ENCODE assay signal across 10 cellular contexts in the genomic region with DNA sequence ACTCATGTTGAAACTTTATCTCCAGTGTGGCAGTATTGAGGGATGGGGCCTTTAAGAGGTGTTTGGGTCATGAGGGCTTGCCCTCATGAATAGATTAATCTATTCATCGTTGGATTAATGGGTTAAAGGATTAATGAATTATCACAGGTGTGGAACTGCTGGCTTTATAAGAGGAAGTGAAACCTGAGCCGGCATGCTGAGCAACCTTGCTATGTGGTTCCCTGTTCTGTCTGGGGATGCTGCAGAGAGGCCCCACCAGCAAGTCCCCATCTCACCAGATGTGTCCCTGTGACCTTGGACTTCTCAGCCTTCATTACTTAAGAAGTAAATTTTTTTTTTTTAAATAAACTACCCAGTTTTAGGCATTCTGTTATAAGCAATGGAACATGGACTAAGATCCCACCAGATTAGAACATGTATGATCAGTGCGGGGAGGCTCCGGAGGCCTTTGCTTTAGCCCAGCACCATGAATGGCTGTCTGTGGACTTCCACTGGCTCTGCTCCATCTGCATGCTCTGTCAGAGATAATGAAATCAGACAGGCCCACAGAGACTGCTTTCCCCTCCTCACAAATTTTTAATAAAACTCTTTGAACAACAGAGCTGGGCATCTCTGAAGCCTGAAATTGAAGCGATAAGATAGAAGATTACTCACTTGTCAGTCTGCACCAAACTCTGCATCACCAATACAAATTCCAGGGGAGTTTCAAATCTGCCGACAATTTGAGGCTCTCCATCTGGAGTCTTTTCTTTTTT.
DNase-seq lines count a peak whose midpoint lies in the region; ATAC-seq lines count a peak whose summit lies in the region.
"Had no signal": no experiment of that assay in that cellular context is flagged by ENCODE, and none has a peak within 500 bp of the region (broad histone marks: within the 10 kb centered on the region; RNA-seq: fewer than 3 reads in every experiment).

No MANE protein-coding gene starts in this region.

- intact Hi-C loops in Right ventricle myocardium superior (cut with DNase I) = no loop called here
- intact Hi-C loops in cardiac septum (cut with DNase I) = loop anchor here (5.0 kb wide), 1 partner anchor 36 kb away; no protein-coding TSS in a partner anchor

- ATAC-seq in Right ventricle myocardium superior (ENCODE audit: poor library complexity) (peak; percentile 14), HG02870 (IDR thresholded peaks at IDR 0.05; ENCODE audit: unreplicated experiment) (peak; percentile 99)

- DNase-seq in Right ventricle myocardium superior = no peak
- no peak for DNase-seq in cardiac septum (ENCODE audit: low spot score)
- DNase-seq in NAMALWA (ENCODE audit: low spot score) = peak; percentile 79
- no peak for DNase-seq in NCI-H748 treated with DMSO at 0.1 percent for 48 hours (lab: John Stamatoyannopoulos, UW)
- DNase-seq in NK-92 (lab: John Stamatoyannopoulos, UW; ENCODE audit: unreplicated experiment) = no peak
- no peak for DNase-seq in NCI-H2227 (lab: John Stamatoyannopoulos, UW; ENCODE audit: unreplicated experiment)
- no peak for DNase-seq in NCI-H2227 treated with DMSO at 0.1 percent for 48 hours (lab: John Stamatoyannopoulos, UW)
- DNase-seq: activated CD4-positive, CD25-positive, alpha-beta regulatory T cell treated with anti-CD3 and anti-CD28 coated beads, Interleukin-2, amount 50 U/mL, for 72 hours; NCI-H2029 had no signal
